ENCODE assay signal across 1 cellular context in genomic region chr13:74168263-74168675, GRCh38.
A peak's percentile ranks its signal among the peaks of the same experiment; 100 is the strongest.
TF ChIP-seq lines count a peak whose summit lies in the region.

No MANE protein-coding gene starts in this region.

TF ChIP-seq in HepG2, 621 proteins besides CTCF, POLR2A, EP300 and RAD21 (continued from another document and continues in another):
- TF ChIP-seq AHDC1 (CRISPR knock-in tag; IDR thresholded peaks at IDR 0.05; ENCODE audit: borderline replicate concordance) (peak; percentile 68; the same call in 1 of the 2 replicates), DPF2 (CRISPR knock-in tag; IDR thresholded peaks at IDR 0.05; ENCODE audit: borderline replicate concordance, low read depth) (peak; percentile 70), RBFOX2 (IDR thresholded peaks at IDR 0.05; ENCODE audit: low read depth, low read length) (no peak), MYC (CRISPR knock-in tag; IDR thresholded peaks at IDR 0.05; ENCODE audit: borderline replicate concordance) (peak; percentile 20; the same call in 1 of the 2 replicates), ZSCAN30 (CRISPR knock-in tag; IDR thresholded peaks at IDR 0.05) (no peak), CBFB (CRISPR knock-in tag; IDR thresholded peaks at IDR 0.05) (no peak), ZMYM3 (CRISPR knock-in tag; IDR thresholded peaks at IDR 0.05) (peak; percentile 79), TBX2 (CRISPR knock-in tag; IDR thresholded peaks at IDR 0.05; ENCODE audit: borderline replicate concordance) (0 out of 2 replicates have a peak, but pooled peaks have one; percentile 49), FOXA3 (CRISPR knock-in tag; IDR thresholded peaks at IDR 0.05) (peak; percentile 54; the same call in 1 of the 2 replicates), ZNF557 (CRISPR knock-in tag; IDR thresholded peaks at IDR 0.05) (no peak), FOSL2 (CRISPR knock-in tag; IDR thresholded peaks at IDR 0.05) (peak; percentile 18; the same call in 1 of the 2 replicates), ZNF512 (CRISPR knock-in tag; IDR thresholded peaks at IDR 0.05) (no peak), ZMYM4 (CRISPR knock-in tag; IDR thresholded peaks at IDR 0.05) (peak; percentile 87), ZNF530 (CRISPR knock-in tag; IDR thresholded peaks at IDR 0.05; ENCODE audit: low read depth) (no peak), SALL1 (CRISPR knock-in tag; IDR thresholded peaks at IDR 0.05) (peak; percentile 75), FOXO1 (CRISPR knock-in tag; IDR thresholded peaks at IDR 0.05) (peak; percentile 65; the same call in 1 of the 2 replicates), MAX (IDR thresholded peaks at IDR 0.05) (0 out of 2 replicates have a peak, but pooled peaks have one; percentile 28), HMG20B (CRISPR knock-in tag; conservative IDR thresholded peaks at IDR 0.05) (no peak), PITX1 (CRISPR knock-in tag; IDR thresholded peaks at IDR 0.05) (0 out of 2 replicates have a peak, but pooled peaks have one; percentile 26), THAP8 (CRISPR knock-in tag; IDR thresholded peaks at IDR 0.05; ENCODE audit: borderline replicate concordance) (no peak), ZNF362 (CRISPR knock-in tag; IDR thresholded peaks at IDR 0.05; ENCODE audit: borderline replicate concordance) (no peak), WIZ (CRISPR knock-in tag; IDR thresholded peaks at IDR 0.05) (no peak), HNF1B (CRISPR knock-in tag; IDR thresholded peaks at IDR 0.05) (0 out of 2 replicates have a peak, but pooled peaks have one; percentile 26), ZNF740 (CRISPR knock-in tag; IDR thresholded peaks at IDR 0.05) (no peak), ZNF124 (CRISPR knock-in tag; IDR thresholded peaks at IDR 0.05) (no peak), ZNF18 (CRISPR knock-in tag; IDR thresholded peaks at IDR 0.05; ENCODE audit: insufficient replicate concordance) (no peak), TEAD2 (CRISPR knock-in tag; IDR thresholded peaks at IDR 0.05) (no peak), ARID2 (CRISPR knock-in tag; IDR thresholded peaks at IDR 0.05; ENCODE audit: borderline replicate concordance) (no peak), FOXP4 (CRISPR knock-in tag; IDR thresholded peaks at IDR 0.05) (0 out of 2 replicates have a peak, but pooled peaks have one; percentile 46), MEF2D (CRISPR knock-in tag; IDR thresholded peaks at IDR 0.05) (no peak), PRDM15 (CRISPR knock-in tag; IDR thresholded peaks at IDR 0.05) (peak; percentile 97), ZNF639 (CRISPR knock-in tag; conservative IDR thresholded peaks at IDR 0.05) (no peak), NFKB2 (CRISPR knock-in tag; IDR thresholded peaks at IDR 0.05; ENCODE audit: borderline replicate concordance) (no peak), MEIS1 (CRISPR knock-in tag; IDR thresholded peaks at IDR 0.05; ENCODE audit: borderline replicate concordance) (no peak), TAF1 (CRISPR knock-in tag; IDR thresholded peaks at IDR 0.05) (no peak), BCL3 (CRISPR knock-in tag; IDR thresholded peaks at IDR 0.05) (0 out of 2 replicates have a peak, but pooled peaks have one; percentile 61), NBN (conservative IDR thresholded peaks at IDR 0.05) (no peak)
